Comparison of ENCODE assay signal across 9 cellular contexts in the genomic region with DNA sequence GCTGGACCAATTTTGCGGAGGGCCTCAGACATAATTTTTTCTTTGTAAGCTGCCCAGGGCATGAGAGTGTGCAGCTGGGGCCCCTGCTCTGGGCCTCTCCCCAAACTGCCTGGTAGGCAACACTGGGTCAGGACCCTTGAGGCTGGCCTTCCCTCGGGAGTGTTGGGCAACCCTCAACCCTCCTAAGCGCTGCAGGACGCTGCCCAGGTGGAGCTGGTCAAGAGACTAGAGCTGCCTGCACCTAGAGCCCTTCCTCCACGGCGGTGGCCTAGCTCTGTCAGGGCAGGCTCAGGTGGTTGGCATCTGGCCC. TPM values are rescaled to one million over a fixed set of nuclear protein-coding genes. Genes with fewer than 3 reads are reported as not detected.
DNase-seq lines count a peak whose midpoint lies in the region; ATAC-seq, FAIRE-seq and TF ChIP-seq lines count a peak whose summit lies in the region.
"Had no signal": no experiment of that assay in that cellular context is flagged by ENCODE, and none has a peak within 500 bp of the region (broad histone marks: within the 10 kb centered on the region; RNA-seq: fewer than 3 reads in every experiment).

No MANE protein-coding gene starts in this region.

- H3K9me3 ChIP-seq in HCT116 (ENCODE audit: control insufficient read depth in 1 of 2, insufficient read depth in 1 of 2, low read depth in 1 of 2, low read length in 2 of 2): no peaks in the 10 kb centered on the region
- no peaks in the 10 kb centered on the region for H3K9me3 ChIP-seq in breast epithelium

- no peak for TF ChIP-seq CTCF in HCT116 (IDR thresholded peaks at IDR 0.05 in 2 of 3, conservative IDR thresholded peaks at IDR 0.05 in 1 of 3; ENCODE audit: borderline replicate concordance in 1 of 3, insufficient read depth in 1 of 3, low read depth in 2 of 3, low read length in 2 of 3)
- no peak for TF ChIP-seq CTCF in breast epithelium (IDR thresholded peaks at IDR 0.05)
- TF ChIP-seq CTCF in mesothelial cell of epicardium (IDR thresholded peaks at IDR 0.05; ENCODE audit: unreplicated experiment): no peak

- H3K27ac Mint-ChIP-seq in mesothelial cell of epicardium: no peak overlapping the region

- H3K4me3 Mint-ChIP-seq in mesothelial cell of epicardium: peak overlapping the region; percentile 80

- intact Hi-C loops in HCT116 (cut with micrococcal nuclease): no loop called here
- intact Hi-C loops in breast epithelium (cut with DNase I; ENCODE audit: low total_unique reads): no loop called here

- BruUV-seq in HCT116 (replicated peaks; lab: Mats Ljungman, UMichigan): no TSS peak

- peaks cover 8% of the 10 kb centered on the region; the same call in 1 of the 2 replicates for H3K36me3 ChIP-seq in ACC112 (ENCODE audit: insufficient read depth, low read length)
- H3K36me3 ChIP-seq in HCT116 (ENCODE audit: control insufficient read depth in 1 of 2, insufficient read depth in 2 of 2, low read length in 2 of 2): peaks cover 19 to 24% of the 10 kb centered on the region in 2 experiments; a peak in 3 of 4 replicates
- peaks cover 15% of the 10 kb centered on the region for H3K36me3 ChIP-seq in breast epithelium

- H3K4me1 ChIP-seq in ACC112 (ENCODE audit: control insufficient read depth, insufficient read depth, low read length, unreplicated experiment) (peaks cover 29% of the 10 kb centered on the region), HCT116 (ENCODE audit: control insufficient read depth in 1 of 2, insufficient read depth in 2 of 2, low read length in 2 of 2) (peaks cover 23 to 35% of the 10 kb centered on the region in 2 experiments), breast epithelium (no peaks in the 10 kb centered on the region)

- no peak for FAIRE-seq in HTR-8/SVneo (lab: Jason Lieb, UNC)

- H4K20me1 ChIP-seq in HCT116 (ENCODE audit: insufficient read depth): no peaks in the 10 kb centered on the region; the same call in 1 of the 2 replicates

- H3K36me3 Mint-ChIP-seq in mesothelial cell of epicardium: peaks cover 17% of the 10 kb centered on the region

- RAD21 ChIA-PET in HCT116 (lab: Charles Lee; ENCODE audit: low non-redundant PET in 1 of 2, low total read pairs in 2 of 2, uncharacterized antibody in 2 of 2, unreplicated experiment in 2 of 2): no interaction called here

- H3K9ac ChIP-seq in HCT116 (ENCODE audit: low read length): peak overlapping the region; percentile 77

- POLR2A ChIA-PET in HCT116 (lab: Charles Lee): interaction anchor here (0.8 to 1.3 kb wide), 2 partner anchors 10 to 93 kb away, joined by 3 read pairs; a partner anchor contains a TSS

- H2AFZ ChIP-seq in ACC112 (ENCODE audit: low read length, unreplicated experiment): no peak overlapping the region
- no peak overlapping the region for H2AFZ ChIP-seq in HCT116 (ENCODE audit: low read depth, low read length, poor library complexity, severe bottlenecking)

- H3K4me3 ChIP-seq in ACC112 (ENCODE audit: low read depth, low read length) (peak overlapping the region; percentile 86), HCT116 (replicated peaks in 1 of 2; ENCODE audit: low read depth in 1 of 2, low read length in 2 of 2) (peak overlapping the region; percentile 74 to 75), breast epithelium (peak overlapping the region in 2 of 3 donors; percentile 72 to 79)

- H3K9me3 Mint-ChIP-seq in mesothelial cell of epicardium: no peaks in the 10 kb centered on the region

- DNase-seq in HCT116 (ENCODE audit: low read depth, low spot score) (no peak), breast epithelium (ENCODE audit: low spot score in 2 of 2) (no peak), mesothelial cell of epicardium (ENCODE audit: low spot score in 2 of 2, unreplicated experiment in 2 of 2) (no peak), T-helper 1 cell (no peak), cerebellar nuclear complex (lab: John Stamatoyannopoulos, UW) (no peak), HTR-8/SVneo (ENCODE audit: insufficient read length, low spot score) (no peak)

- CTCF ChIA-PET in HCT116 (lab: Charles Lee): interaction anchor here (1.5 kb wide), 1 partner anchor 24 kb away, joined by 5 read pairs; no protein-coding TSS in a partner anchor

- H3K27me3 ChIP-seq in ACC112 (ENCODE audit: insufficient read depth, low read length) (no peaks in the 10 kb centered on the region), HCT116 (ENCODE audit: insufficient read depth, low read length) (no peaks in the 10 kb centered on the region), breast epithelium (no peaks in the 10 kb centered on the region)
- H3K27me3 ChIP-seq: cardiac muscle cell had no signal

- H3K4me1 Mint-ChIP-seq in mesothelial cell of epicardium: peaks cover 12% of the 10 kb centered on the region

- TF ChIP-seq POLR2A in HCT116 (IDR thresholded peaks at IDR 0.05; ENCODE audit: borderline replicate concordance, extremely low read depth, insufficient read depth, insufficient read length) (no peak), breast epithelium (IDR thresholded peaks at IDR 0.05) (no peak)

- peaks cover 10% of the 10 kb centered on the region for H3K79me2 ChIP-seq in ACC112 (ENCODE audit: control insufficient read depth, insufficient read depth, low read length, unreplicated experiment)
- peaks cover 12% of the 10 kb centered on the region for H3K79me2 ChIP-seq in HCT116 (ENCODE audit: insufficient read depth, low read length)

- peak overlapping the region; percentile 92 for H3K4me2 ChIP-seq in HCT116 (ENCODE audit: low read length)

- H3K27me3 Mint-ChIP-seq in mesothelial cell of epicardium (ENCODE audit: low read depth): no peaks in the 10 kb centered on the region

- H3K27ac ChIP-seq in ACC112 (ENCODE audit: low read depth, low read length) (no peak overlapping the region), HCT116 (ENCODE audit: low read depth, low read length) (peak overlapping the region; percentile 71; the same call in 1 of the 2 replicates), breast epithelium (no peak overlapping the region)
- H3K27ac ChIP-seq: cardiac muscle cell had no signal

- no peak for TF ChIP-seq RAD21 in HCT116 (IDR thresholded peaks at IDR 0.05; ENCODE audit: low read depth)

- no peaks in the 10 kb centered on the region for H3K9me2 ChIP-seq in HCT116 (ENCODE audit: insufficient read depth)

- no peak; the same call in 1 of the 2 replicates for ATAC-seq in HCT116
- ATAC-seq in GM21360 (IDR thresholded peaks at IDR 0.05; ENCODE audit: unreplicated experiment): no peak

TF ChIP-seq in HCT116, 20 proteins besides CTCF, POLR2A, EP300 and RAD21:
- no peak for TF ChIP-seq ZFX (IDR thresholded peaks at IDR 0.05)
- TF ChIP-seq SIN3A (IDR thresholded peaks at IDR 0.05; ENCODE audit: low read depth): no peak
- TF ChIP-seq CEBPB (IDR thresholded peaks at IDR 0.05; ENCODE audit: low read depth): no peak
- TF ChIP-seq EZH2phosphoT487 (IDR thresholded peaks at IDR 0.05; ENCODE audit: borderline replicate concordance): no peak
- no peak for TF ChIP-seq EGR1 (IDR thresholded peaks at IDR 0.05; ENCODE audit: low read depth)
- no peak for TF ChIP-seq SRF (IDR thresholded peaks at IDR 0.05; ENCODE audit: low read depth)
- TF ChIP-seq, protein P1, sequence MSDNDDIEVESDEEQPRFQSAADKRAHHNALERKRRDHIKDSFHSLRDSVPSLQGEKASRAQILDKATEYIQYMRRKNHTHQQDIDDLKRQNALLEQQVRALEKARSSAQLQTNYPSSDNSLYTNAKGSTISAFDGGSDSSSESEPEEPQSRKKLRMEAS (IDR thresholded peaks at IDR 0.05): no peak
- TF ChIP-seq YY1 (IDR thresholded peaks at IDR 0.05; ENCODE audit: extremely low read depth, insufficient replicate concordance, low read depth, low read length): no peak

RNA-seq across cellular contexts. Expression of a gene that starts 0.5 kb away (rescaled TPM):
- total RNA-seq in HCT116 (2021; ENCODE audit: unreplicated experiment) (120 TPM), breast epithelium (10 to 100 TPM in 1 of 3 donors, 1 to 10 TPM in 2; 2.9 to 11.0 (median 8.5) TPM), mesothelial cell of epicardium (182 to 197 TPM (median 193 TPM) in 3 replicates)
- 93.4 and 100 TPM in 2 replicates for polyA plus RNA-seq in HCT116 (2012)

RNA-seq across cellular contexts. Expression of a gene that starts 9.8 kb away (rescaled TPM):
- total RNA-seq in HCT116 (2021; ENCODE audit: unreplicated experiment): 44.4 TPM
- polyA plus RNA-seq in HCT116 (2012): 32.1 and 37.7 TPM in 2 replicates
- total RNA-seq in breast epithelium: 100 to 1,000 TPM in 1 of 3 donors, 10 to 100 TPM in 2; 77.6 to 112 (median 77.7) TPM
- 52.5 to 56.8 TPM (median 55.2 TPM) in 3 replicates for total RNA-seq in mesothelial cell of epicardium

RNA-seq across cellular contexts. Expression of a gene that starts 17.4 kb away (rescaled TPM):
- 156 TPM for total RNA-seq in HCT116 (2021; ENCODE audit: unreplicated experiment)
- polyA plus RNA-seq in HCT116 (2012): 138 and 147 TPM in 2 replicates
- total RNA-seq in breast epithelium: 10 to 100 TPM; 56.0 to 82.7 (median 81.3) TPM
- total RNA-seq in mesothelial cell of epicardium: 96.3 to 100 TPM (median 97.6 TPM) in 3 replicates

RNA-seq across cellular contexts. Expression of a gene that starts 28.2 kb away (rescaled TPM):
- total RNA-seq in HCT116 (2021; ENCODE audit: unreplicated experiment): not detected
- polyA plus RNA-seq in HCT116 (2012): 0.09 TPM in 1 of 2 replicates, not detected in the other
- total RNA-seq in breast epithelium: 10 to 100 TPM in 2 of 3 donors, 1 to 10 TPM in 1; 8.8 to 23.2 (median 20.8) TPM
- total RNA-seq in mesothelial cell of epicardium: 5.0 to 7.4 TPM (median 5.2 TPM) in 3 replicates
- polyA plus RNA-seq: cardiac muscle cell had no signal

RNA-seq across cellular contexts. Expression of a gene that starts 47.7 kb away (rescaled TPM):
- total RNA-seq in HCT116 (2021; ENCODE audit: unreplicated experiment) (1.4 TPM), breast epithelium (1 to 10 TPM in 1 of 3 donors, under 1 TPM in 2; 0.80 to 1.9 (median 0.98) TPM), mesothelial cell of epicardium (0.27 to 0.31 TPM in 2 of 3 replicates, not detected in the other)
- polyA plus RNA-seq in HCT116 (2012): 0.56 TPM in 1 of 2 replicates, not detected in the other
- polyA plus RNA-seq: cardiac muscle cell had no signal

Comparison
In these comparisons a context has a peak if more than half of its experiments do, and no peak if none do; other contexts are left out.
1. RNA of a gene that starts 0.5 kb away (total RNA-seq): 182 to 197 TPM in mesothelial cell of epicardium and 120 TPM in HCT116 (single experiment); 2.9 to 11.0 TPM in breast epithelium; every median in the first group is over 10 times any median in the second.
2. Peak in every context shown above with its lines, with median percentiles within 50 percentile points of each other: H3K4me3 ChIP-seq.